ENCODE assay signal across 8 cellular contexts in the genomic region with DNA sequence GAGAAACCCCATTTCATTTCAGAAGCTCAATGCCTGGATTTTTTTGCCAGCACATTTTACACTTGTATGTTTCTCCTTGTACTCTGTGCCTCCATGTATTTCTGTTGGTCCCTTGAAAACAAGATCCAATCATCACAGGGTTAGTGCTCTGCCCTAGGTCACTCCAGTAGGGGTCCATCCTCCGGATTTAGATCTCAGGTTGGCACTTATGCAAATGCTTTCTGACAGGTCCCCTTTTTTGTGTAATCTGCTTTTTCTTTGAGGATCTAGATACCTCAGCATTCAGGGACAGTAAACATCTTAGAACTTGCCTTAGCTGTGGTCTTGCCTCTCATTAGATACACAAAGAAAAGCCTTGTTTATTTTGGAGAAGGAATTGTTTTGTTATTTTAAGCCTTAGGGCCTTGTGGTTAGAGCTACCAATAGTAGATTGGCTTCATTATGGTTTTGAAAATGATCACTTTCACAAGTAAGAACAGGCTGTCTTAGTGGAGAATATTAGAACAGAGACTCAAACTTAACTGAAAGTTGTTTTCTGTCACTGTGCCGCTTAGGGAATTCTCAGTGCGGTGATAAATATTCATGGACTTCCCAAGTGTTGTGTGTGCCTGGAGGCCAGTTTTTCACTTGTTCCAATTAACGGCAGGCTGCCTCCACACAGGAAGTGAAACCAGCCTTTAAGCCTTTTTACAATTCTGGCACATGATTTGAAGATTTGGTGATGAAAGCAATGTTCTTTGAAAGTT. TPM values are rescaled to one million over a fixed set of nuclear protein-coding genes. Genes with fewer than 3 reads are reported as not detected.
A peak's percentile ranks its signal among the peaks of the same experiment; 100 is the strongest.
DNase-seq lines count a peak whose midpoint lies in the region; TF ChIP-seq lines count a peak whose summit lies in the region.

No MANE protein-coding gene starts in this region.

- H3K4me1 Mint-ChIP-seq in activated CD4-positive, alpha-beta T cell treated with anti-CD3 and anti-CD28 coated beads, Interleukin-2, amount 10 ng/mL, durations not matched to agents 24 days and 14 days, result peaks cover 10% of the 10 kb centered on the region

- H3K27ac Mint-ChIP-seq in activated CD4-positive, alpha-beta T cell treated with anti-CD3 and anti-CD28 coated beads, Interleukin-2, amount 10 ng/mL, durations not matched to agents 24 days and 14 days, result no peak overlapping the region

- no peak for TF ChIP-seq CTCF in thyroid gland (IDR thresholded peaks at IDR 0.05)

- peaks cover 59 to 63% of the 10 kb centered on the region in 2 donors for H3K4me1 ChIP-seq in thyroid gland

- H3K36me3 ChIP-seq in thyroid gland, result no peaks in the 10 kb centered on the region

- H3K27ac ChIP-seq in thyroid gland, result peak overlapping the region; percentile 78 to 85 (median 84)

- DNase-seq in activated CD4-positive, alpha-beta T cell treated with anti-CD3 and anti-CD28 coated beads, Interleukin-2, amount 10 ng/mL, durations not matched to agents 24 days and 14 days, result peak; percentile 63
- DNase-seq in activated CD4-positive, alpha-beta T cell treated with anti-CD3 and anti-CD28 coated beads, Interleukin-2, amount 50 U/mL, for 48 hours, result no peak
- DNase-seq in RPMI7951 (ENCODE audit: low read depth) (peak; percentile 37), inferior parietal cortex (ENCODE audit: extremely low spot score) (peak; percentile 69), thyroid gland (peak; percentile 45 to 46), activated gamma-delta T cell treated with Interleukin-2 at 50 U/mL for 16 hours (no peak), NCI-H1105 treated with DMSO at 0.1 percent for 48 hours (lab: John Stamatoyannopoulos, UW) (no peak)
- DNase-seq in effector CD8-positive, alpha-beta T cell (lab: John Stamatoyannopoulos, UW), result no peak

- H3K4me3 ChIP-seq in thyroid gland (replicated peaks in 1 of 3), result no peak overlapping the region

- no peaks in the 10 kb centered on the region for H3K9me3 Mint-ChIP-seq in activated CD4-positive, alpha-beta T cell treated with anti-CD3 and anti-CD28 coated beads, Interleukin-2, amount 10 ng/mL, durations not matched to agents 24 days and 14 days

- peak overlapping the region; percentile 12 for H3K4me3 Mint-ChIP-seq in activated CD4-positive, alpha-beta T cell treated with anti-CD3 and anti-CD28 coated beads, Interleukin-2, amount 10 ng/mL, durations not matched to agents 24 days and 14 days

- H3K36me3 Mint-ChIP-seq in activated CD4-positive, alpha-beta T cell treated with anti-CD3 and anti-CD28 coated beads, Interleukin-2, amount 10 ng/mL, durations not matched to agents 24 days and 14 days (ENCODE audit: low read depth), result no peaks in the 10 kb centered on the region

- WGBS in thyroid gland, 2 donors, result 22 to 24% methylated on average over 4 of the region's 4 CpGs

- peak in 1 of 2 donors; percentile 17 for TF ChIP-seq POLR2A in thyroid gland (IDR thresholded peaks at IDR 0.05)

- H3K9me3 ChIP-seq in thyroid gland, result no peaks in the 10 kb centered on the region

- peaks cover 15% of the 10 kb centered on the region for H3K27me3 Mint-ChIP-seq in activated CD4-positive, alpha-beta T cell treated with anti-CD3 and anti-CD28 coated beads, Interleukin-2, amount 10 ng/mL, durations not matched to agents 24 days and 14 days

- intact Hi-C loops in activated CD4-positive, alpha-beta T cell treated with anti-CD3 and anti-CD28 coated beads, Interleukin-2, amount 10 ng/mL, durations not matched to agents 24 days and 14 days (cut with micrococcal nuclease), result no loop called here
- intact Hi-C loops in thyroid gland (cut with DNase I), result no loop called here

- no peaks in the 10 kb centered on the region for H3K27me3 ChIP-seq in thyroid gland

RNA-seq across cellular contexts. Expression of gene MERTK, which starts 7.8 kb away (rescaled TPM):
- 0.57 and 0.63 TPM in 2 replicates for total RNA-seq in activated CD4-positive, alpha-beta T cell treated with anti-CD3 and anti-CD28 coated beads, Interleukin-2, amount 10 ng/mL, durations not matched to agents 24 days and 14 days
- 0.10 TPM in 1 of 2 replicates, not detected in the other for total RNA-seq in RPMI7951 (2014; rRNA removed; shearing (Covaris generic))
- 10 to 100 TPM; 23.5 to 36.7 (median 32.9) TPM for total RNA-seq in thyroid gland

RNA-seq across cellular contexts. Expression of gene ANAPC1, which starts 22.2 kb away (rescaled TPM):
- total RNA-seq in activated CD4-positive, alpha-beta T cell treated with anti-CD3 and anti-CD28 coated beads, Interleukin-2, amount 10 ng/mL, durations not matched to agents 24 days and 14 days, result 129 and 133 TPM in 2 replicates
- total RNA-seq in RPMI7951 (2014; rRNA removed; shearing (Covaris generic)), result 43.4 and 57.0 TPM in 2 replicates
- 10 to 100 TPM; 40.6 to 62.6 (median 55.1) TPM for total RNA-seq in thyroid gland

Comparison
In these comparisons a context has a peak if more than half of its experiments do, and no peak if none do; other contexts are left out.
1. DNase-seq: peak in activated CD4-positive, alpha-beta T cell treated with anti-CD3 and anti-CD28 coated beads, Interleukin-2, amount 10 ng/mL, durations not matched to agents 24 days and 14 days (single experiment), RPMI7951 (single experiment), inferior parietal cortex (single experiment) and thyroid gland (2 of 2); none in activated CD4-positive, alpha-beta T cell treated with anti-CD3 and anti-CD28 coated beads, Interleukin-2, amount 50 U/mL, for 48 hours (0 of 2), effector CD8-positive, alpha-beta T cell (single experiment), activated gamma-delta T cell treated with Interleukin-2 at 50 U/mL for 16 hours (single experiment) and NCI-H1105 treated with DMSO at 0.1 percent for 48 hours (single experiment).
2. RNA of gene MERTK, which starts 7.8 kb away (total RNA-seq): 23.5 to 36.7 TPM in thyroid gland; 0.57 to 0.63 TPM in activated CD4-positive, alpha-beta T cell treated with anti-CD3 and anti-CD28 coated beads, Interleukin-2, amount 10 ng/mL, durations not matched to agents 24 days and 14 days and 0.10 TPM in RPMI7951; every median in the first group is over 10 times any median in the second.